1 cellular context compared by ENCODE assay signal in genomic region chr15:41337631-41338522, GRCh38.
A peak's percentile ranks its signal among the peaks of the same experiment; 100 is the strongest.
TF ChIP-seq lines count a peak whose summit lies in the region.

No MANE protein-coding gene starts in this region.

TF ChIP-seq in HepG2, 621 proteins besides CTCF, POLR2A, EP300 and RAD21:
- 0 out of 2 replicates have a peak, but pooled peaks have one; percentile 25 for TF ChIP-seq CEBPG (CRISPR knock-in tag; IDR thresholded peaks at IDR 0.05)
- TF ChIP-seq MAFF (IDR thresholded peaks at IDR 0.05; ENCODE audit: low read depth, low read length) = peak; percentile 62
- peak; percentile 2 for TF ChIP-seq ASH2L (IDR thresholded peaks at IDR 0.05; ENCODE audit: insufficient read length, low read depth, low read length)
- peak; percentile 79 to 81 for TF ChIP-seq MAFK (conservative IDR thresholded peaks at IDR 0.05 in 1 of 2, IDR thresholded peaks at IDR 0.05 in 1 of 2; ENCODE audit: low read length in 2 of 2)
- TF ChIP-seq ARNT2 (CRISPR knock-in tag; IDR thresholded peaks at IDR 0.05; ENCODE audit: low read depth) = no peak
